In the genomic region with DNA sequence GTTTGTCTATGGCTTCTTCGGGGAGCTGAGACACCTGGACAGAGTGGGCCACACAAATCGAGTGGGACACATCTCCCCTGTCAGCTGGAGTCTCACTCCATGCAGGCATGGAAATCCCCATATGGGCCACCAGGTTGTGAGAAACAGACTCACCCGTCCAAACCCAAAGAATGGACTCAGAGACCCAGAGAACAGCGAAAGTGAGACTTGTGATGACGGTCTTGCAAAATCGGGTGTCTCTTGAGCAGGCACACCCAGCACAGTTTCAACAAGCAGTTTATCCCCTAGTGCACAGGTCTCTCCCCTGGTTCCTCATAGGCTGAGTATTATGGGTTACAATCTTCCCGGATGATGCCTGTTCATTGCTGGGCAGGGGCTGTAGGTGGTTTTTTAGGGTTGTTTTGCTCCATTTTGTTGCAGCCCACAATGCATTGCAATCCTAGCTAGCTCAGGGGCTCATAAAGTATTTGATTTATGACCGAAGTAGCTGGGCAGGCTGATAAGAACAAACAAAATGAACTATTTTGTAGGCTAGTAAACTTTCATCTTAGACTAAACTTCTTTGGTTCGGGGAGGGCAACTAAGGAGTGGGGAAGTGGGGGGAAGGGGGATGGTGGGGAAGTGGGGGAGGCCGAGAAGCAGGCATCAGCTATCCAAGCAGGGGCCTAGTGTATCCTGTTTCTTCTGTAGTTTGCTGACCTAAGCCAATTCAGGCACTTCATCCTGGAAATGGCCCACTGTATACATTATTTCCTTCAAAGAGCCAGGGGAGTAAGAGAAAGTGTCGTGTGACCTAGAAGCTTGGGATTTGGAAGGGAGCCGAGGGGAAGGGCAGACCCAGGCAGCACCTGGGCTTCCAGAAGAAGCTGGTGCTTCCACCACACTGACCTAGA, we compare ENCODE assay signal across 22 cellular contexts. TPM values are rescaled to one million over a fixed set of nuclear protein-coding genes. Genes with fewer than 3 reads are reported as not detected.
DNase-seq lines count a peak whose midpoint lies in the region; ATAC-seq and TF ChIP-seq lines count a peak whose summit lies in the region.
"Had no signal": no experiment of that assay in that cellular context is flagged by ENCODE, and none has a peak within 500 bp of the region (broad histone marks: within the 10 kb centered on the region; RNA-seq: fewer than 3 reads in every experiment).

No MANE protein-coding gene starts in this region.

- peaks cover 0 to 27% of the 10 kb centered on the region in 2 donors for H3K27me3 ChIP-seq in left lung
- H3K27me3 ChIP-seq in upper lobe of right lung = no peaks in the 10 kb centered on the region

- no peak overlapping the region for H3K27ac ChIP-seq in left lung
- H3K27ac ChIP-seq in upper lobe of right lung = no peak overlapping the region
- H3K27ac ChIP-seq: epithelial cell of prostate had no signal

- ATAC-seq in left lung (peak; percentile 33), upper lobe of right lung (peak; percentile 67)
- ATAC-seq: natural killer cell treated with Interleukin-12 subunit alpha and Interleukin-12 subunit beta and Interleukin-15 and Interleukin-18, amount 100 ng/mL, for 72 hours; stimulated activated naive CD8-positive, alpha-beta T cell treated with anti-CD3 and anti-CD28 coated beads, Interleukin-15, amount 100 ng/mL, for 72 hours had no signal

- no peak for TF ChIP-seq POLR2A in erythroblast (IDR thresholded peaks at IDR 0.05; ENCODE audit: low read length)

- H3K4me1 ChIP-seq in left lung = no peaks in the 10 kb centered on the region
- H3K4me1 ChIP-seq in upper lobe of right lung = no peaks in the 10 kb centered on the region

- DNase-seq in SIG-M5 treated with dmso at 0.1 percent for 504 hours (lab: John Stamatoyannopoulos, UW; ENCODE audit: unreplicated experiment) = peak; percentile 25
- DNase-seq in SIG-M5 (lab: John Stamatoyannopoulos, UW) = no peak
- DNase-seq in NOMO-1 treated with DMSO at 0.1 percent for 48 hours (lab: John Stamatoyannopoulos, UW; ENCODE audit: unreplicated experiment) = peak; percentile 74
- DNase-seq in left lung = no peak
- DNase-seq in upper lobe of right lung = peak; percentile 60
- DNase-seq in erythroblast (lab: John Stamatoyannopoulos, UW) = no peak
- DNase-seq in NCI-H774 (lab: John Stamatoyannopoulos, UW) = no peak
- no peak for DNase-seq in DMS153 treated with DMSO at 0.1 percent for 48 hours (lab: John Stamatoyannopoulos, UW; ENCODE audit: unreplicated experiment)
- DNase-seq: 8988T; activated CD4-positive, alpha-beta T cell treated with anti-CD3 and anti-CD28 coated beads for 48 hours; AML-193; central memory CD4-positive, alpha-beta T cell; KG1; kidney; mesenchymal stem cell; NCI-H1092 treated with DMSO at 0.1 percent for 48 hours; NCI-H2029 treated with DMSO at 0.1 percent for 48 hours; NK-92 treated with Interleukin-12 subunit alpha and Interleukin-12 subunit beta, amount 100 ng/mL, for 24 hours; stimulated activated CD4-positive, alpha-beta T cell treated with anti-CD3 and anti-CD28 coated beads, Interleukin-4, amount 100 ng/mL, for 1 hour; stimulated activated naive CD8-positive, alpha-beta T cell treated with anti-CD3 and anti-CD28 coated beads, Interleukin-15, amount 100 ng/mL, for 72 hours had no signal

- TF ChIP-seq CTCF in left lung (IDR thresholded peaks at IDR 0.05) = no peak
- no peak for TF ChIP-seq CTCF in upper lobe of right lung (IDR thresholded peaks at IDR 0.05)

- intact Hi-C loops in left lung (cut with DNase I) (no loop called here), upper lobe of right lung (cut with DNase I) (no loop called here)

- H3K36me3 ChIP-seq in left lung (no peaks in the 10 kb centered on the region), upper lobe of right lung (no peaks in the 10 kb centered on the region)

- H3K9me3 ChIP-seq in left lung (no peaks in the 10 kb centered on the region), upper lobe of right lung (no peaks in the 10 kb centered on the region)

- H3K4me3 ChIP-seq in left lung (peak overlapping the region in 1 of 2 donors; percentile 14), upper lobe of right lung (peak overlapping the region; percentile 25)

RNA-seq across cellular contexts. Expression of a gene that starts 45.4 kb away (rescaled TPM):
- total RNA-seq in left lung (1 to 10 TPM in 1 of 2 donors, under 1 TPM in 1; 0.64 to 1.4 TPM), upper lobe of right lung (4.6 TPM)

Comparison
In these comparisons a context has a peak if more than half of its experiments do, and no peak if none do; other contexts are left out.
1. DNase-seq: peak in SIG-M5 treated with dmso at 0.1 percent for 504 hours (single experiment), NOMO-1 treated with DMSO at 0.1 percent for 48 hours (single experiment) and upper lobe of right lung (single experiment); none in SIG-M5 (single experiment), left lung (0 of 2), erythroblast (0 of 2), NCI-H774 (single experiment) and DMS153 treated with DMSO at 0.1 percent for 48 hours (single experiment).